Comparison of ENCODE assay signal across 25 cellular contexts in the genomic region with DNA sequence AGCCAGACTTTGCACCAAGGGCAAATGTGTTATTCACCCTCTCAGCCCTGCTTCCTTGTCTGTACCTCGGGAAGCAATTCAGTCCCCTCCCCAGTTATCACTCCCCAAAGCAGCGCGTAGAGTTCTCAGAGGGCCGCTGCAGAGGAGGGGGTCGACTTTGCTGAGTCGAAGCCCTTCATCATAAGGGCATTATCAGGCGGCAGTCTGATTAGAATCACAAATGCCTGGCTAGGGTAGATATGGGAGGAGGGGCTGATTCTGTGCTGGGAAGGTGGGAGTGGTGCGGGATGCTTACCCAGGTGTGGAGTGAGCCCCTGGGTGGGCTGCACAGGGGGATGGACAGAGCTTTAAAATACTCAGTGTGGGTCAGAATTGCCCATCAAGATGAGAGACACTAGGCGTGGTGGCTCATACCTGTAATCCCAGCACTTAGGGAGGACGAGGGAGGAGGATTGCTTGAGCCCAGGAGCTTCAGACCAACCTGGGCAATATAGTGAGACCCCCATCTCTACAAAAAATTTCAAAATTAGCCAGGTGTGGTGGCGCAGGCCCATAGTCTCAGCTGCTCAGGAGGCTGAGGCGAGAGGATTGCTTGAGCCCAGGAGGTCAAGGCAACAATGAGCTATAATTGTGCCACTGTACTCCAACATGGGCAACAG. TPM values are rescaled to one million over a fixed set of nuclear protein-coding genes. Genes with fewer than 3 reads are reported as not detected.
"Had no signal": no experiment of that assay in that cellular context is flagged by ENCODE, and none has a peak within 500 bp of the region (broad histone marks: within the 10 kb centered on the region; RNA-seq: fewer than 3 reads in every experiment).

No MANE protein-coding gene starts in this region.

- H3K27ac ChIP-seq: brain microvascular endothelial cell, cardiac muscle cell, KMS-11, VCaP had no signal

- H3K4me3 ChIP-seq: cardiac muscle cell had no signal

- H3K36me3 ChIP-seq: brain microvascular endothelial cell, cardiac muscle cell had no signal

- H3K4me3 Mint-ChIP-seq: activated CD8-positive, alpha-beta T cell treated with anti-CD3 and anti-CD28 coated beads for 36 hours; activated naive CD4-positive, alpha-beta T cell treated with anti-CD3 and anti-CD28 coated beads, Interleukin-2, amount 10 ng/mL, durations not matched to agents 7 days and 5 days; activated naive CD8-positive, alpha-beta T cell treated with anti-CD3 and anti-CD28 coated beads for 36 hours; activated T-cell treated with anti-CD3 and anti-CD28 coated beads, Interleukin-2, amount 50 U/mL, for 72 hours; T-helper 17 cell had no signal

- H3K9me3 Mint-ChIP-seq: activated CD8-positive, alpha-beta T cell treated with anti-CD3 and anti-CD28 coated beads for 36 hours; activated naive CD4-positive, alpha-beta T cell treated with anti-CD3 and anti-CD28 coated beads, Interleukin-2, amount 10 ng/mL, durations not matched to agents 7 days and 5 days; activated T-helper 2 cell treated with anti-CD3 and anti-CD28 coated beads, Interferon-gamma antibody, Interleukin-2, Interleukin-4, amounts not matched to agents 10 μg/mL and 5 μg/mL and 100 μg/mL, durations not matched to agents 14 hours and 24 hours and 36 hours had no signal

- ATAC-seq: activated CD8-positive, alpha-beta T cell treated with anti-CD3 and anti-CD28 coated beads for 36 hours; activated T-cell treated with anti-CD3 and anti-CD28 coated beads, Interleukin-2, amount 50 U/mL, for 72 hours; PC-3; T-helper 17 cell had no signal

- H3K4me1 Mint-ChIP-seq: activated naive CD4-positive, alpha-beta T cell treated with anti-CD3 and anti-CD28 coated beads, Interleukin-2, amount 10 ng/mL, durations not matched to agents 7 days and 5 days had no signal

- H3K27me3 ChIP-seq: cardiac muscle cell had no signal

- DNase-seq: activated CD4-positive, alpha-beta T cell treated with anti-CD3 and anti-CD28 coated beads for 4 hours; activated CD8-positive, alpha-beta memory T cell treated with anti-CD3 and anti-CD28 coated beads, Interleukin-2, amount 50 U/mL, for 4 hours; activated CD8-positive, alpha-beta T cell treated with anti-CD3 and anti-CD28 coated beads for 36 hours; activated gamma-delta T cell treated with Interleukin-2 at 50 U/mL for 16 hours; activated naive CD4-positive, alpha-beta T cell treated with anti-CD3 and anti-CD28 coated beads, Interleukin-2, amount 10 ng/mL, durations not matched to agents 7 days and 5 days; activated naive CD8-positive, alpha-beta T cell treated with anti-CD3 and anti-CD28 coated beads for 36 hours; activated T-cell treated with anti-CD3 and anti-CD28 coated beads, Interleukin-2, amount 50 U/mL, for 72 hours; brain microvascular endothelial cell; NCI-H1092; NCI-H1417; NCI-H1930; NCI-H2107; NCI-H2171 treated with DMSO at 0.1 percent for 48 hours; NCI-H226; NCI-H69; NK-92 treated with Interleukin-12 subunit alpha and Interleukin-12 subunit beta, amount 100 ng/mL, for 24 hours; PC-3; SHP77 treated with DMSO at 0.1 percent for 48 hours; T-helper 17 cell; T1000 had no signal

- H3K9ac ChIP-seq: KMS-11 had no signal

- H3K36me3 Mint-ChIP-seq: activated naive CD4-positive, alpha-beta T cell treated with anti-CD3 and anti-CD28 coated beads, Interleukin-2, amount 10 ng/mL, durations not matched to agents 7 days and 5 days; activated naive CD8-positive, alpha-beta T cell treated with anti-CD3 and anti-CD28 coated beads for 36 hours had no signal

- H3K4me2 ChIP-seq: KMS-11 had no signal

- H3K27ac Mint-ChIP-seq: activated CD8-positive, alpha-beta T cell treated with anti-CD3 and anti-CD28 coated beads for 36 hours; activated naive CD4-positive, alpha-beta T cell treated with anti-CD3 and anti-CD28 coated beads, Interleukin-2, amount 10 ng/mL, durations not matched to agents 7 days and 5 days; activated naive CD8-positive, alpha-beta T cell treated with anti-CD3 and anti-CD28 coated beads for 36 hours; activated T-cell treated with anti-CD3 and anti-CD28 coated beads, Interleukin-2, amount 50 U/mL, for 72 hours; activated T-helper 2 cell treated with anti-CD3 and anti-CD28 coated beads, Interferon-gamma antibody, Interleukin-2, Interleukin-4, amounts not matched to agents 10 μg/mL and 5 μg/mL and 100 μg/mL, durations not matched to agents 14 hours and 24 hours and 36 hours; T-helper 17 cell had no signal

RNA-seq across cellular contexts. Expression of gene COL26A1, which starts 36.1 kb away (rescaled TPM):
- total RNA-seq: activated CD8-positive, alpha-beta T cell treated with anti-CD3 and anti-CD28 coated beads for 36 hours; activated naive CD8-positive, alpha-beta T cell treated with anti-CD3 and anti-CD28 coated beads for 36 hours; MCF 10A; PC-3; T-helper 17 cell had no signal
